25 cellular contexts compared by ENCODE assay signal in genomic region chr12:20128926-20129325, GRCh38.
DNase-seq lines count a peak whose midpoint lies in the region; TF ChIP-seq lines count a peak whose summit lies in the region.
"Had no signal": no experiment of that assay in that cellular context is flagged by ENCODE, and none has a peak within 500 bp of the region (broad histone marks: within the 10 kb centered on the region; RNA-seq: fewer than 3 reads in every experiment).

No MANE protein-coding gene starts in this region.

- H2AFZ ChIP-seq in H9 (ENCODE audit: low read length) = no peak overlapping the region
- H2AFZ ChIP-seq: GM23248 had no signal

- POLR2A ChIA-PET in HEK293T (lab: Yijun Ruan, JAX) = no interaction called here

- no peaks in the 10 kb centered on the region for H3K27me3 ChIP-seq in H9 (ENCODE audit: insufficient read depth, low read length)

- no peak overlapping the region for H3K23ac ChIP-seq in H9 (ENCODE audit: insufficient read length, low read depth, low read length)

- H2BK15ac ChIP-seq in H9 (ENCODE audit: low read depth, low read length) = no peak overlapping the region

- no peak overlapping the region for H3K9ac ChIP-seq in H9 (ENCODE audit: extremely low read depth, insufficient read length, low read length)
- H3K9ac ChIP-seq: GM23248, KMS-11 had no signal

- H4K20me1 ChIP-seq in H9 (ENCODE audit: control insufficient read depth, insufficient read depth, insufficient read length) = no peaks in the 10 kb centered on the region

- TF ChIP-seq CTCF in AG09309 (IDR thresholded peaks at IDR 0.05; ENCODE audit: control insufficient read depth, insufficient read depth, low read depth, low read length, missing control alignments) (no peak), fibroblast of villous mesenchyme (IDR thresholded peaks at IDR 0.05; ENCODE audit: insufficient read depth, low read depth, low read length) (no peak), H9 (conservative IDR thresholded peaks at IDR 0.05) (no peak)

- CTCF ChIA-PET in HEK293T (lab: Yijun Ruan, JAX) = no interaction called here

- no peak overlapping the region for H3K56ac ChIP-seq in H9 (ENCODE audit: insufficient read length, low read depth, low read length)

- no peaks in the 10 kb centered on the region for H3K9me3 ChIP-seq in H9 (ENCODE audit: control insufficient read depth, low read depth, low read length)

- H3K27me3 Mint-ChIP-seq in H9 (ENCODE audit: low read depth) = no peaks in the 10 kb centered on the region
- H3K27me3 Mint-ChIP-seq: CD4-positive, alpha-beta memory T cell had no signal

- H3K18ac ChIP-seq in H9 (ENCODE audit: insufficient read length, low read depth, low read length) = no peak overlapping the region

- H3K79me1 ChIP-seq in H9 (ENCODE audit: insufficient read depth, low read depth, low read length, poor library complexity, severe bottlenecking) = no peaks in the 10 kb centered on the region

- H2AK5ac ChIP-seq in H9 (ENCODE audit: insufficient read length, low read length) = no peak overlapping the region

- H3K36me3 Mint-ChIP-seq in H9 (ENCODE audit: insufficient read depth in 1 of 3, low read depth in 3 of 3) = no peaks in the 10 kb centered on the region
- H3K36me3 Mint-ChIP-seq: CD4-positive, alpha-beta memory T cell had no signal

- no peaks in the 10 kb centered on the region for H3K79me2 ChIP-seq in H9 (ENCODE audit: insufficient read depth, low read length)

- H3K4me1 ChIP-seq in H9 (ENCODE audit: insufficient read depth, low read length) = no peaks in the 10 kb centered on the region; the same call in 1 of the 2 replicates

- in situ Hi-C loops in KBM-7 (cut with MboI; ENCODE audit: low pct_unique_long_range_greater_than_20kb, low sequenced_read_pairs) = no loop called here

- H3K23me2 ChIP-seq in H9 (ENCODE audit: insufficient read length, low read depth, low read length, poor library complexity, severe bottlenecking) = no peaks in the 10 kb centered on the region

- no peak overlapping the region for H2BK5ac ChIP-seq in H9 (ENCODE audit: insufficient read length, low read length)

- H3K4me3 ChIP-seq in AG09309 (ENCODE audit: control insufficient read depth, low read depth, low read length) (no peak overlapping the region), fibroblast of villous mesenchyme (ENCODE audit: low read depth, low read length) (no peak overlapping the region)
- H3K4me3 ChIP-seq: GM23248 had no signal

- DNase-seq in AG09309 (ENCODE audit: low read depth) (peak; percentile 63), HEK293T (ENCODE audit: extremely low spot score) (no peak), amniotic epithelial cell (ENCODE audit: low read depth) (peak; percentile 50), fibroblast of villous mesenchyme (ENCODE audit: low read depth) (peak; percentile 79), H9 (no peak), AG08396 (ENCODE audit: low spot score) (no peak), T-helper 2 cell (no peak), KBM-7 (no peak)
- DNase-seq: 8988T; AML-193; C1 segment of cervical spinal cord; CD4-positive, alpha-beta memory T cell; COR-L47; DMS79; GM23248; H7; MM.1S; NCI-H1417; NCI-H1694; NCI-H2081; NCI-H2227 treated with DMSO at 0.1 percent for 48 hours; NCI-H526 treated with DMSO at 0.1 percent for 48 hours; SHP77 had no signal

- no peak overlapping the region for H3K4ac ChIP-seq in H9 (ENCODE audit: low read depth, low read length)

- no peak overlapping the region for H3K14ac ChIP-seq in H9 (ENCODE audit: insufficient read depth, low read length)

- H4K5ac ChIP-seq in H9 (ENCODE audit: insufficient read length, low read depth, low read length) = no peak overlapping the region

- H4K91ac ChIP-seq in H9 (ENCODE audit: insufficient read length, low read depth, low read length) = no peak overlapping the region

- no peaks in the 10 kb centered on the region for H3K9me3 Mint-ChIP-seq in H9
- H3K9me3 Mint-ChIP-seq: CD4-positive, alpha-beta memory T cell had no signal

- no peak overlapping the region for H3K4me3 Mint-ChIP-seq in H9
- H3K4me3 Mint-ChIP-seq: CD4-positive, alpha-beta memory T cell had no signal

- H2BK12ac ChIP-seq in H9 (ENCODE audit: insufficient read length, low read depth, low read length) = no peak overlapping the region

- H3K4me2 ChIP-seq in H9 (ENCODE audit: insufficient read depth, insufficient read length, low read length) = no peak overlapping the region
- H3K4me2 ChIP-seq: KMS-11 had no signal

- H2BK120ac ChIP-seq in H9 (ENCODE audit: low read depth, low read length, poor library complexity, severe bottlenecking) = no peak overlapping the region

- peaks cover 3 to 4% of the 10 kb centered on the region in 2 experiments; a peak in 2 of 4 replicates for H3K4me1 Mint-ChIP-seq in H9
- H3K4me1 Mint-ChIP-seq: CD4-positive, alpha-beta memory T cell had no signal

- no peak overlapping the region for H4K8ac ChIP-seq in H9 (replicated peaks; ENCODE audit: insufficient read length, low read depth, low read length)

- no peak overlapping the region for H3K27ac ChIP-seq in H9 (ENCODE audit: insufficient read length, low read depth, low read length)
- H3K27ac ChIP-seq: GM23248, KMS-11, RWPE1 had no signal

- no peak overlapping the region for H3T11ph ChIP-seq in H9 (ENCODE audit: low read length)

- H3K27ac Mint-ChIP-seq in H9 = no peak overlapping the region
- H3K27ac Mint-ChIP-seq: CD4-positive, alpha-beta memory T cell had no signal

- H2BK20ac ChIP-seq in H9 (ENCODE audit: low read depth, low read length, poor library complexity, severe bottlenecking) = no peak overlapping the region

TF ChIP-seq in HEK293T, 16 proteins besides CTCF, POLR2A, EP300 and RAD21:
- TF ChIP-seq PKNOX1 (IDR thresholded peaks at IDR 0.05) (peak; percentile 39; the same call in 1 of the 2 replicates), CTBP1 (IDR thresholded peaks at IDR 0.05; ENCODE audit: borderline replicate concordance) (no peak)

Comparison
In these comparisons a context has a peak if more than half of its experiments do, and no peak if none do; other contexts are left out.
1. DNase-seq: peak in AG09309 (single experiment), amniotic epithelial cell (single experiment) and fibroblast of villous mesenchyme (single experiment); none in HEK293T (single experiment), H9 (single experiment), AG08396 (single experiment), T-helper 2 cell (0 of 5) and KBM-7 (single experiment).